ENCODE assay signal across 8 cellular contexts in the genomic region with DNA sequence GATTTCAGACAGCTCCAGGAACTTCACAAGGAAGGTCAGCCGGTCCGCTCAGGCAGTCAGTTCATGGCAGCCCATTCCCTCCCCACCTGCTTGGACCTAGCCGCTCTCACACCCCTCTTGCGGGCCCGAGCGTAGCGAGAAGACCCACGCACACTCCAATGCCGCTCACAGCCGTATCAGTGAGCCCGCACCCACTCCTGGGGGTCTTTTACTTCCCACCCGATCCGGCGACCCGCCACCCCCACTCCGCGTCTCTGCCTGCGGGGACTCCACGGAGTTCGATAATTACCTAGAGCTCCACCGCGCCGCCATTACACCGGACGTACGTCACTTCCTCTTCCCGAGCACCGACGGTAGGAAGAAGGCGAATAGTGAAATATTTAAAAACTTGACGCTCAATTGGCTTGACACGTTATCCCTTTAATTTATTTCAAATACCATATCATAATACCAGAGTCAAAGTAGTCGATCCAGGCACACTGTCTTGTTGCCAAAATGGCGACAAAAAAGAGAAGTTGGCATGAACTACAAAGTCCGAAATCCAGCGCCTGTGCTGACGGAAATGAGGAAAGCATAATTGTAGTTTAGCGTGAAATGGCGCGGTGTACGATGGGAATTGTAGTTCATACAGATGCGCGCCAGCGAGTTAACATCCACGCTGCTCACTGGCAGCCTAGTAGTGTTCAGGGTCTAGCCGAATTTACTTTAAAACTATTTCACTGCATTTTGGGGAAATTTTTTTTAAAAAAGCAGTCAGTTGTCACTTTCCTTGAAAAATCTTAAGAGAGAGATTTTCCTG. TPM values are rescaled to one million over a fixed set of nuclear protein-coding genes. Genes with fewer than 3 reads are reported as not detected.
DNase-seq lines count a peak whose midpoint lies in the region; ATAC-seq and TF ChIP-seq lines count a peak whose summit lies in the region.

A gene (minus strand): TSS at position 517 of the 799 bp plus-strand sequence. CDS start 13,956 bp downstream, outside the sequence.

- peak within 1 kb of the TSS; percentile 86 for H3K9ac ChIP-seq in PC-3 (ENCODE audit: low read length)

- H3K27me3 ChIP-seq in PC-3 (ENCODE audit: low read length): no peaks in the 10 kb centered on the region

- peaks cover 48% of the 10 kb centered on the region for H3K79me2 ChIP-seq in PC-3 (ENCODE audit: low read length)

- H3K9me3 ChIP-seq in PC-3 (ENCODE audit: low read length) (no peaks in the 10 kb centered on the region), mucosa of descending colon (no peaks in the 10 kb centered on the region)

- intact Hi-C loops in PC-3 (cut with micrococcal nuclease): no loop called here
- intact Hi-C loops in mucosa of descending colon (cut with DNase I, micrococcal nuclease): no loop called here

- H3K36me3 ChIP-seq in PC-3 (ENCODE audit: low read depth, low read length) (0 out of 2 replicates have a peak, but pooled peaks cover 4% of the 10 kb centered on the region), mucosa of descending colon (ENCODE audit: low read depth) (no peaks in the 10 kb centered on the region)

- H4K20me1 ChIP-seq in PC-3 (ENCODE audit: low read length): 0 out of 2 replicates have a peak, but pooled peaks cover 10% of the 10 kb centered on the region

- peak within 1 kb of the TSS; percentile 72 for H3K27ac ChIP-seq in PC-3 (ENCODE audit: low read length)
- peak within 1 kb of the TSS; percentile 84 for H3K27ac ChIP-seq in epithelial cell of prostate

- ATAC-seq in GM21576 (IDR thresholded peaks at IDR 0.05; ENCODE audit: unreplicated experiment) (peak; percentile 99), PC-3 (peak; percentile 95), mucosa of descending colon (peak; percentile 95)

- H3K4me3 ChIP-seq in PC-3 (ENCODE audit: low read length): peak within 1 kb of the TSS; percentile 94
- peak within 1 kb of the TSS; percentile 76 for H3K4me3 ChIP-seq in mucosa of descending colon

- POLR2A ChIA-PET in PC-3 (lab: Charles Lee; ENCODE audit: unreplicated experiment): interaction anchor here (0.5 to 0.6 kb wide), 2 partner anchors 9 to 989 kb away, joined by 3 to 8 read pairs; no protein-coding TSS in a partner anchor

- no peak for TF ChIP-seq RAD21 in Ishikawa (IDR thresholded peaks at IDR 0.05; ENCODE audit: low read depth)

- CTCF ChIA-PET in PC-3 (lab: Charles Lee): no interaction called here

- H3K4me1 ChIP-seq in PC-3 (ENCODE audit: insufficient read depth, low read length) (peaks cover 22% of the 10 kb centered on the region), mucosa of descending colon (ENCODE audit: low read depth) (peaks cover 20% of the 10 kb centered on the region)

- H3K9me2 ChIP-seq in PC-3 (replicated peaks; ENCODE audit: low read length): no peaks in the 10 kb centered on the region

- BruUV-seq in PC-3 (replicated peaks; lab: Mats Ljungman, UMichigan): TSS peak; percentile 26

- TF ChIP-seq CTCF in PC-3 (conservative IDR thresholded peaks at IDR 0.05; ENCODE audit: low read depth, low read length): no peak
- TF ChIP-seq CTCF in mucosa of descending colon (IDR thresholded peaks at IDR 0.05): no peak

- H2AFZ ChIP-seq in PC-3 (ENCODE audit: low read length): peak within 1 kb of the TSS; percentile 97

- DNase-seq in DMS114 treated with DMSO at 0.1 percent for 48 hours (lab: John Stamatoyannopoulos, UW; ENCODE audit: unreplicated experiment) (peak; percentile 86), PC-3 (peak; percentile 91), activated T-cell treated with anti-CD3 and anti-CD28 coated beads for 48 hours (ENCODE audit: low read depth) (peak; percentile 67), epithelial cell of prostate (ENCODE audit: low read depth, low spot score) (no peak), mucosa of descending colon (peak; percentile 81 to 96 (median 87))
- peak; percentile 69 for DNase-seq in stimulated activated CD8-positive, alpha-beta memory T cell treated with anti-CD3 and anti-CD28 coated beads, Interleukin-4, amount 100 ng/mL, for 24 hours (ENCODE audit: low read depth)

- H3K4me2 ChIP-seq in PC-3 (ENCODE audit: low read length): peak within 1 kb of the TSS; percentile 82

- no peaks in the 10 kb centered on the region for H3F3A ChIP-seq in PC-3 (ENCODE audit: low read length, unreplicated experiment)

- TF ChIP-seq EP300 in Ishikawa (IDR thresholded peaks at IDR 0.05; ENCODE audit: borderline replicate concordance): no peak; the same call in 1 of the 2 replicates

TF ChIP-seq in Ishikawa, 13 proteins besides CTCF, POLR2A, EP300 and RAD21:
- TF ChIP-seq, protein P1, sequence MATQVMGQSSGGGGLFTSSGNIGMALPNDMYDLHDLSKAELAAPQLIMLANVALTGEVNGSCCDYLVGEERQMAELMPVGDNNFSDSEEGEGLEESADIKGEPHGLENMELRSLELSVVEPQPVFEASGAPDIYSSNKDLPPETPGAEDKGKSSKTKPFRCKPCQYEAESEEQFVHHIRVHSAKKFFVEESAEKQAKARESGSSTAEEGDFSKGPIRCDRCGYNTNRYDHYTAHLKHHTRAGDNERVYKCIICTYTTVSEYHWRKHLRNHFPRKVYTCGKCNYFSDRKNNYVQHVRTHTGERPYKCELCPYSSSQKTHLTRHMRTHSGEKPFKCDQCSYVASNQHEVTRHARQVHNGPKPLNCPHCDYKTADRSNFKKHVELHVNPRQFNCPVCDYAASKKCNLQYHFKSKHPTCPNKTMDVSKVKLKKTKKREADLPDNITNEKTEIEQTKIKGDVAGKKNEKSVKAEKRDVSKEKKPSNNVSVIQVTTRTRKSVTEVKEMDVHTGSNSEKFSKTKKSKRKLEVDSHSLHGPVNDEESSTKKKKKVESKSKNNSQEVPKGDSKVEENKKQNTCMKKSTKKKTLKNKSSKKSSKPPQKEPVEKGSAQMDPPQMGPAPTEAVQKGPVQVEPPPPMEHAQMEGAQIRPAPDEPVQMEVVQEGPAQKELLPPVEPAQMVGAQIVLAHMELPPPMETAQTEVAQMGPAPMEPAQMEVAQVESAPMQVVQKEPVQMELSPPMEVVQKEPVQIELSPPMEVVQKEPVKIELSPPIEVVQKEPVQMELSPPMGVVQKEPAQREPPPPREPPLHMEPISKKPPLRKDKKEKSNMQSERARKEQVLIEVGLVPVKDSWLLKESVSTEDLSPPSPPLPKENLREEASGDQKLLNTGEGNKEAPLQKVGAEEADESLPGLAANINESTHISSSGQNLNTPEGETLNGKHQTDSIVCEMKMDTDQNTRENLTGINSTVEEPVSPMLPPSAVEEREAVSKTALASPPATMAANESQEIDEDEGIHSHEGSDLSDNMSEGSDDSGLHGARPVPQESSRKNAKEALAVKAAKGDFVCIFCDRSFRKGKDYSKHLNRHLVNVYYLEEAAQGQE (IDR thresholded peaks at IDR 0.05; ENCODE audit: low read depth): no peak
- peak; percentile 62 for TF ChIP-seq TCF12 (IDR thresholded peaks at IDR 0.05; ENCODE audit: low read depth)
- TF ChIP-seq, protein P2, sequence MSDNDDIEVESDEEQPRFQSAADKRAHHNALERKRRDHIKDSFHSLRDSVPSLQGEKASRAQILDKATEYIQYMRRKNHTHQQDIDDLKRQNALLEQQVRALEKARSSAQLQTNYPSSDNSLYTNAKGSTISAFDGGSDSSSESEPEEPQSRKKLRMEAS (IDR thresholded peaks at IDR 0.05): peak; percentile 56
- TF ChIP-seq NFIC (IDR thresholded peaks at IDR 0.05): 0 out of 2 replicates have a peak, but pooled peaks have one; percentile 41
- peak; percentile 85 for TF ChIP-seq TAF1 (IDR thresholded peaks at IDR 0.05; ENCODE audit: low read depth)
- TF ChIP-seq FOXM1 (IDR thresholded peaks at IDR 0.05; ENCODE audit: borderline replicate concordance, low read depth): 0 out of 2 replicates have a peak, but pooled peaks have one; percentile 26
- TF ChIP-seq YY1 (IDR thresholded peaks at IDR 0.05; ENCODE audit: low read depth): peak; percentile 96
- no peak for TF ChIP-seq TEAD4 (IDR thresholded peaks at IDR 0.05)
- TF ChIP-seq CREB1 (IDR thresholded peaks at IDR 0.05; ENCODE audit: low read depth): peak; percentile 96
- TF ChIP-seq EGR1 (IDR thresholded peaks at IDR 0.05): no peak; the same call in 1 of the 2 replicates

RNA-seq across cellular contexts. Expression of the gene that starts here (rescaled TPM):
- total RNA-seq in PC-3 (2014; rRNA removed): 14.2 and 16.2 TPM in 2 replicates
- total RNA-seq in mucosa of descending colon: 10 to 100 TPM; 13.2 to 24.7 (median 14.0) TPM
